ENCODE assay signal across 27 cellular contexts in genomic region chr9:19640023-19640422, GRCh38.
"Had no signal": no experiment of that assay in that cellular context is flagged by ENCODE, and none has a peak within 500 bp of the region (broad histone marks: within the 10 kb centered on the region; RNA-seq: fewer than 3 reads in every experiment).

No MANE protein-coding gene starts in this region.

- H3K9me3 ChIP-seq: body of pancreas, breast epithelium, SJCRH30, SK-N-SH had no signal

- ATAC-seq: activated CD8-positive, alpha-beta T cell treated with anti-CD3 and anti-CD28 coated beads for 36 hours; activated T-cell treated with anti-CD3 and anti-CD28 coated beads, Interleukin-2, amount 50 U/mL, for 72 hours; activated T-helper 17 cell treated with anti-CD3 and anti-CD28 coated beads, Interleukin-2, amount 50 U/mL, for 72 hours; body of pancreas; Panc1 had no signal

- DNase-seq: activated CD4-positive, alpha-beta T cell treated with anti-CD3 and anti-CD28 coated beads, Interleukin-2, amount 10 ng/mL, durations not matched to agents 24 days and 14 days; activated CD4-positive, alpha-beta T cell treated with anti-CD3 and anti-CD28 coated beads, Interleukin-2, amount 50 U/mL, for 4 hours; activated CD8-positive, alpha-beta T cell treated with anti-CD3 and anti-CD28 coated beads for 36 hours; activated effector memory CD4-positive, alpha-beta T cell treated with anti-CD3 and anti-CD28 coated beads, Interleukin-2, amount 50 U/mL, for 16 hours; activated naive CD4-positive, alpha-beta T cell; activated naive CD4-positive, alpha-beta T cell treated with anti-CD3 and anti-CD28 coated beads, Interleukin-2, amount 50 U/mL, for 16 hours; activated naive CD8-positive, alpha-beta T cell treated with anti-CD3 and anti-CD28 coated beads for 36 hours; activated T-cell treated with anti-CD3 and anti-CD28 coated beads, Interleukin-2, amount 50 U/mL, for 1 hour; activated T-cell treated with anti-CD3 and anti-CD28 coated beads, Interleukin-2, amount 50 U/mL, for 72 hours; amygdala; body of pancreas; MM.1S; MV-4-11; NCI-H1092; NCI-H146; NCI-H2029; NCI-H345; NCI-H510A treated with DMSO at 0.1 percent for 48 hours; NCI-H526 treated with DMSO at 0.1 percent for 48 hours; NCI-H774; SHP77; SJCRH30; SK-N-SH had no signal

- H3K4me2 ChIP-seq: KMS-11, SK-N-SH had no signal

- H3K36me3 ChIP-seq: breast epithelium, SJCRH30 had no signal

- H3K4me1 ChIP-seq: body of pancreas, breast epithelium, SJCRH30 had no signal

- H3K4me3 ChIP-seq: body of pancreas, breast epithelium, SJCRH30 had no signal

- H3K9ac ChIP-seq: KMS-11, SK-N-SH had no signal

- H3K27ac ChIP-seq: body of pancreas, breast epithelium, KMS-11, SJCRH30 had no signal

- H3K27me3 ChIP-seq: body of pancreas, breast epithelium, SJCRH30 had no signal
